8 cellular contexts compared by ENCODE assay signal in the genomic region with DNA sequence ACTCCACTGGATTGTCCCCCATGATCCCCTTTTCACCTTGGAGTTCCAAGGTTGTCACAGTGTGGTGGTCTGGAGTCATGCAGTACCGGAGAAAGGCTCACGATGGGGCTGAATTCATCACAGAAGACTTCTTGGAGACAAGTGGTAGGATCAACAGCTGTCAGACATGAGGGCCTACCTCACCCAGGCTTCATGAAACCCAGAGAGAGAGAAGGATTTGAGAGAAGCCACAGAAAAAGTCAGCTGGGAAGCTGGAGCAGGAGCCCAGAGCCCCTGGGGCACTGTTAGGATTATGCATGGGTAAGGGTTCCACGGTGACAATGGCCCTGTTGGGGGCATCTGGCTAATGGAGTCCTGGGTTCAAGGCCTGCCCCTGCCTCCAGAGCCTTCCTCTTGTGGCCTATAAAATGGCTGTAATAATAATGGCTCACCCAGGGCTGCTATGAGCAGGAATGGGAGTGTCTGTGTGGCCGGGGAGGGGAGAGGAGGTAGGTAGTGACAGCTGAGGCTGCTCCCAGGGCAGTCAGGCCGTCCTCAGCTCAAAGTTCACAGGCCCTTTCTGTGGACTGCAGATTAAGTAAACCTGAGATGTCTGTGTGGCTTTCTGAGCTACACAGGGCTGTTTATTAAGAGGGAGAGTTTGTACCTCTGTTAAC. TPM values are rescaled to one million over a fixed set of nuclear protein-coding genes. Genes with fewer than 3 reads are reported as not detected.
DNase-seq lines count a peak whose midpoint lies in the region; ATAC-seq and TF ChIP-seq lines count a peak whose summit lies in the region.

No MANE protein-coding gene starts in this region.

- no peaks in the 10 kb centered on the region for H3K9me3 Mint-ChIP-seq in activated T-helper 17 cell treated with anti-CD3 and anti-CD28 coated beads, Interleukin-2, amount 50 U/mL, for 72 hours
- H3K9me3 Mint-ChIP-seq in glutamatergic neuron (ENCODE audit: unreplicated experiment), result no peaks in the 10 kb centered on the region

- H3K27ac ChIP-seq in sigmoid colon, result peak overlapping the region; percentile 55 to 68 (median 65)

- WGBS in sigmoid colon, 2 donors, result 36 to 41% methylated on average over 5 of the region's 5 CpGs

- H3K36me3 ChIP-seq in sigmoid colon, result no peaks in the 10 kb centered on the region

- ATAC-seq in GM18861 (IDR thresholded peaks at IDR 0.05; ENCODE audit: unreplicated experiment), result peak; percentile 48
- ATAC-seq in HG03064 (IDR thresholded peaks at IDR 0.05; ENCODE audit: low read depth, unreplicated experiment), result peak; percentile 50
- peak; percentile 69 for ATAC-seq in activated T-helper 17 cell treated with anti-CD3 and anti-CD28 coated beads, Interleukin-2, amount 50 U/mL, for 72 hours (replicated peaks)
- ATAC-seq in HG03139 (IDR thresholded peaks at IDR 0.05; ENCODE audit: unreplicated experiment), result no peak

- H3K27me3 Mint-ChIP-seq in activated T-helper 17 cell treated with anti-CD3 and anti-CD28 coated beads, Interleukin-2, amount 50 U/mL, for 72 hours, result no peaks in the 10 kb centered on the region
- H3K27me3 Mint-ChIP-seq in glutamatergic neuron (ENCODE audit: unreplicated experiment), result peaks cover 3% of the 10 kb centered on the region

- peaks cover 27% of the 10 kb centered on the region for H3K4me1 Mint-ChIP-seq in activated T-helper 17 cell treated with anti-CD3 and anti-CD28 coated beads, Interleukin-2, amount 50 U/mL, for 72 hours
- H3K4me1 Mint-ChIP-seq in glutamatergic neuron (ENCODE audit: low read depth, unreplicated experiment), result peaks cover 2% of the 10 kb centered on the region

- H3K4me1 ChIP-seq in sigmoid colon, result peaks cover 0 to 15% (median 8%) of the 10 kb centered on the region in 4 donors

- H3K27ac Mint-ChIP-seq in activated T-helper 17 cell treated with anti-CD3 and anti-CD28 coated beads, Interleukin-2, amount 50 U/mL, for 72 hours, result peak overlapping the region; percentile 98
- no peak overlapping the region for H3K27ac Mint-ChIP-seq in glutamatergic neuron (ENCODE audit: unreplicated experiment)

- DNase-seq in AG04449 (ENCODE audit: low read depth, low spot score) (peak; percentile 7), OCI-M1 (lab: John Stamatoyannopoulos, UW) (peak; percentile 84), glutamatergic neuron (no peak), sigmoid colon (no peak)

- POLR2A ChIA-PET in AG04449 (lab: Yijun Ruan, JAX), result no interaction called here

- TF ChIP-seq CTCF in AG04449 (IDR thresholded peaks at IDR 0.05; ENCODE audit: insufficient read depth, low read length, missing control alignments) (peak; percentile 25), glutamatergic neuron (IDR thresholded peaks at IDR 0.05; ENCODE audit: partially characterized antibody, unreplicated experiment) (no peak), sigmoid colon (IDR thresholded peaks at IDR 0.05) (no peak)

- H3K4me3 ChIP-seq in AG04449 (ENCODE audit: low read depth, low read length), result peak overlapping the region; percentile 67
- H3K4me3 ChIP-seq in sigmoid colon, result peak overlapping the region; percentile 49 to 82 (median 73)

- intact Hi-C loops in sigmoid colon (cut with DNase I), result no loop called here

- no peak for TF ChIP-seq POLR2A in sigmoid colon (IDR thresholded peaks at IDR 0.05)

- H3K36me3 Mint-ChIP-seq in activated T-helper 17 cell treated with anti-CD3 and anti-CD28 coated beads, Interleukin-2, amount 50 U/mL, for 72 hours (ENCODE audit: low read depth), result peaks cover 25% of the 10 kb centered on the region
- H3K36me3 Mint-ChIP-seq in glutamatergic neuron (ENCODE audit: unreplicated experiment), result no peaks in the 10 kb centered on the region

- H3K9me3 ChIP-seq in sigmoid colon, result no peaks in the 10 kb centered on the region

- peak overlapping the region; percentile 98 for H3K4me3 Mint-ChIP-seq in activated T-helper 17 cell treated with anti-CD3 and anti-CD28 coated beads, Interleukin-2, amount 50 U/mL, for 72 hours
- H3K4me3 Mint-ChIP-seq in glutamatergic neuron (ENCODE audit: unreplicated experiment), result peak overlapping the region; percentile 75

- CTCF ChIA-PET in AG04449 (lab: Yijun Ruan, JAX), result interaction anchor here (0.8 to 1.9 kb wide), 10 partner anchors 8 to 193 kb away, joined by 3 to 10 read pairs (median 3); a partner anchor contains a TSS

- TF ChIP-seq EP300 in sigmoid colon (IDR thresholded peaks at IDR 0.05), result no peak

- no peaks in the 10 kb centered on the region for H3K27me3 ChIP-seq in sigmoid colon

RNA-seq across cellular contexts. Expression of a gene that starts 0.9 kb away (rescaled TPM):
- total RNA-seq in activated T-helper 17 cell treated with anti-CD3 and anti-CD28 coated beads, Interleukin-2, amount 50 U/mL, for 72 hours, result 10 to 100 TPM; 43.4 to 57.8 TPM
- total RNA-seq in glutamatergic neuron (ENCODE audit: unreplicated experiment) (0.71 TPM), sigmoid colon (10 to 100 TPM in 2 of 4 donors, 1 to 10 TPM in 2; 7.2 to 13.2 (median 9.0) TPM)
- 10 to 100 TPM; 14.4 to 40.1 (median 17.8) TPM for polyA plus RNA-seq in sigmoid colon

Comparison
In these comparisons a context has a peak if more than half of its experiments do, and no peak if none do; other contexts are left out.
1. DNase-seq: peak in AG04449 (single experiment) and OCI-M1 (single experiment); none in glutamatergic neuron (single experiment) and sigmoid colon (single experiment).